Comparison of ENCODE assay signal across 8 cellular contexts in genomic region chr1:26743426-26744059, GRCh38. TPM values are rescaled to one million over a fixed set of nuclear protein-coding genes. Genes with fewer than 3 reads are reported as not detected.
A peak's percentile ranks its signal among the peaks of the same experiment; 100 is the strongest.
DNase-seq lines count a peak whose midpoint lies in the region; ATAC-seq, FAIRE-seq and TF ChIP-seq lines count a peak whose summit lies in the region.

No MANE protein-coding gene starts in this region.

- no peak overlapping the region for H4K8ac ChIP-seq in H9 (replicated peaks; ENCODE audit: insufficient read length, low read depth, low read length)

- DNase-seq in CD14-positive monocyte (ENCODE audit: low spot score), result no peak
- no peak for DNase-seq in H9
- DNase-seq in ascending aorta (ENCODE audit: low spot score in 2 of 2), result no peak
- no peak for DNase-seq in natural killer cell
- DNase-seq in activated CD4-positive, CD25-positive, alpha-beta regulatory T cell treated with anti-CD3 and anti-CD28 coated beads, Interleukin-2, amount 50 U/mL, for 72 hours, result no peak
- DNase-seq in RCC 7860 (ENCODE audit: low spot score), result no peak
- no peak for DNase-seq in mucosa of descending colon

- FAIRE-seq in RCC 7860 (lab: Jason Lieb, UNC), result no peak

- no peak overlapping the region for H2BK20ac ChIP-seq in H9 (ENCODE audit: low read depth, low read length, poor library complexity, severe bottlenecking)

- no peak overlapping the region for H3K4me2 ChIP-seq in H9 (ENCODE audit: insufficient read depth, insufficient read length, low read length)

- no peak overlapping the region for H4K5ac ChIP-seq in H9 (ENCODE audit: insufficient read length, low read depth, low read length)

- H3K4me3 ChIP-seq in ascending aorta (no peak overlapping the region), mucosa of descending colon (no peak overlapping the region)

- peaks cover 6% of the 10 kb centered on the region for H3K79me1 ChIP-seq in H9 (ENCODE audit: insufficient read depth, low read depth, low read length, poor library complexity, severe bottlenecking)

- H3K4me1 ChIP-seq in H9 (ENCODE audit: insufficient read depth, low read length) (peaks cover 4% of the 10 kb centered on the region), ascending aorta (peaks cover 11 to 34% of the 10 kb centered on the region in 2 donors), mucosa of descending colon (ENCODE audit: low read depth) (peaks cover 34% of the 10 kb centered on the region)

- H3K36me3 Mint-ChIP-seq in CD14-positive monocyte (peaks cover 58 to 84% of the 10 kb centered on the region in 2 donors), H9 (ENCODE audit: insufficient read depth in 1 of 3, low read depth in 3 of 3) (peaks cover 20 to 88% (median 78%) of the 10 kb centered on the region in 3 experiments; a peak in 6 of 7 replicates), natural killer cell (no peaks in the 10 kb centered on the region)

- no peak overlapping the region for H2BK5ac ChIP-seq in H9 (ENCODE audit: insufficient read length, low read length)

- H3K36me3 ChIP-seq in ascending aorta (peaks cover 17 to 20% of the 10 kb centered on the region in 2 donors), mucosa of descending colon (ENCODE audit: low read depth) (peaks cover 5% of the 10 kb centered on the region)

- no peak overlapping the region for H2BK12ac ChIP-seq in H9 (ENCODE audit: insufficient read length, low read depth, low read length)

- H3K14ac ChIP-seq in H9 (ENCODE audit: insufficient read depth, low read length), result no peak overlapping the region

- H3K27ac Mint-ChIP-seq in CD14-positive monocyte, result peak overlapping the region; percentile 84 to 95 (median 92)
- H3K27ac Mint-ChIP-seq in H9, result peak overlapping the region; percentile 35 to 67 (median 50); a peak in 5 of 7 replicates
- H3K27ac Mint-ChIP-seq in natural killer cell, result peak overlapping the region; percentile 92 to 93

- H3K27me3 ChIP-seq in H9 (ENCODE audit: insufficient read depth, low read length), result no peaks in the 10 kb centered on the region
- no peaks in the 10 kb centered on the region for H3K27me3 ChIP-seq in ascending aorta

- H3K9ac ChIP-seq in H9 (ENCODE audit: extremely low read depth, insufficient read length, low read length), result no peak overlapping the region

- H2AFZ ChIP-seq in H9 (ENCODE audit: low read length), result no peak overlapping the region

- no CpG with 5 or more reads among the region's 8 CpGs for WGBS in H9 (ENCODE audit: extremely low coverage, insufficient read length, low lambda C conversion rate)

- no peaks in the 10 kb centered on the region for H3K9me3 ChIP-seq in H9 (ENCODE audit: control insufficient read depth, low read depth, low read length)
- no peaks in the 10 kb centered on the region for H3K9me3 ChIP-seq in ascending aorta
- H3K9me3 ChIP-seq in mucosa of descending colon, result no peaks in the 10 kb centered on the region

- H3K4me3 Mint-ChIP-seq in CD14-positive monocyte (peak overlapping the region; percentile 47 to 80), H9 (no peak overlapping the region), natural killer cell (peak overlapping the region; percentile 70)

- no peaks in the 10 kb centered on the region; the same call in 1 of the 2 replicates for H3K79me2 ChIP-seq in H9 (ENCODE audit: insufficient read depth, low read length)

- H3K23ac ChIP-seq in H9 (ENCODE audit: insufficient read length, low read depth, low read length), result no peak overlapping the region

- H3K27me3 Mint-ChIP-seq in CD14-positive monocyte (ENCODE audit: low read depth in 3 of 3) (no peaks in the 10 kb centered on the region), H9 (ENCODE audit: low read depth) (no peaks in the 10 kb centered on the region), natural killer cell (ENCODE audit: low read depth in 2 of 2) (no peaks in the 10 kb centered on the region)

- H3K18ac ChIP-seq in H9 (ENCODE audit: insufficient read length, low read depth, low read length), result no peak overlapping the region

- H2BK120ac ChIP-seq in H9 (ENCODE audit: low read depth, low read length, poor library complexity, severe bottlenecking), result no peak overlapping the region

- no peaks in the 10 kb centered on the region for H3K23me2 ChIP-seq in H9 (ENCODE audit: insufficient read length, low read depth, low read length, poor library complexity, severe bottlenecking)

- no peak overlapping the region for H2BK15ac ChIP-seq in H9 (ENCODE audit: low read depth, low read length)

- peaks cover 0 to 5% (median 0%) of the 10 kb centered on the region in 7 donors for H3K9me3 Mint-ChIP-seq in CD14-positive monocyte
- no peaks in the 10 kb centered on the region for H3K9me3 Mint-ChIP-seq in H9
- H3K9me3 Mint-ChIP-seq in natural killer cell, result no peaks in the 10 kb centered on the region

- peaks cover 58% of the 10 kb centered on the region for H3K4me1 Mint-ChIP-seq in CD14-positive monocyte
- H3K4me1 Mint-ChIP-seq in H9, result peaks cover 5 to 23% of the 10 kb centered on the region in 2 experiments
- peaks cover 67 to 69% of the 10 kb centered on the region in 2 donors for H3K4me1 Mint-ChIP-seq in natural killer cell

- H3K4ac ChIP-seq in H9 (ENCODE audit: low read depth, low read length), result no peak overlapping the region

- intact Hi-C loops in CD14-positive monocyte (cut with micrococcal nuclease) (loop anchor here in 1 of 2 donors (5.0 kb wide), 2 partner anchors 44 to 46 kb away; partner anchors contain the start of genes ARID1A and PIGV), ascending aorta (cut with DNase I) (loop anchor here (2.0 to 5.0 kb wide), 2 partner anchors 44 to 49 kb away; partner anchors contain the start of gene PIGV), natural killer cell (cut with micrococcal nuclease) (loop anchor here (1.0 to 2.0 kb wide), 4 partner anchors 15 to 90 kb away; partner anchors contain the start of gene PIGV), mucosa of descending colon (cut with DNase I, micrococcal nuclease) (no loop called here)

- no peak overlapping the region for H3T11ph ChIP-seq in H9 (ENCODE audit: low read length)

- H4K91ac ChIP-seq in H9 (ENCODE audit: insufficient read length, low read depth, low read length), result no peak overlapping the region

- H3K27ac ChIP-seq in H9 (ENCODE audit: insufficient read length, low read depth, low read length) (no peak overlapping the region), ascending aorta (peak overlapping the region; percentile 57 to 84)

- H2AK5ac ChIP-seq in H9 (ENCODE audit: insufficient read length, low read length), result no peak overlapping the region

- ATAC-seq in natural killer cell (no peak), HG03139 (IDR thresholded peaks at IDR 0.05; ENCODE audit: unreplicated experiment) (no peak), mucosa of descending colon (no peak)

- TF ChIP-seq CTCF in CD14-positive monocyte (IDR thresholded peaks at IDR 0.05), result no peak
- TF ChIP-seq CTCF in H9 (conservative IDR thresholded peaks at IDR 0.05), result no peak
- no peak for TF ChIP-seq CTCF in ascending aorta (IDR thresholded peaks at IDR 0.05)
- no peak for TF ChIP-seq CTCF in natural killer cell (IDR thresholded peaks at IDR 0.05)
- TF ChIP-seq CTCF in mucosa of descending colon (IDR thresholded peaks at IDR 0.05), result no peak

- no peak overlapping the region for H3K56ac ChIP-seq in H9 (ENCODE audit: insufficient read length, low read depth, low read length)

- H4K20me1 ChIP-seq in H9 (ENCODE audit: control insufficient read depth, insufficient read depth, insufficient read length), result no peaks in the 10 kb centered on the region

RNA-seq across cellular contexts. Expression of gene PIGV, which starts 44.2 kb away (rescaled TPM):
- polyA plus RNA-seq in CD14-positive monocyte, result 1 to 10 TPM; 8.3 to 9.5 TPM
- total RNA-seq in H9 (2021) (7.0 and 7.5 TPM in 2 replicates), ascending aorta (8.8 TPM), natural killer cell (10 to 100 TPM; 23.1 to 35.2 (median 30.3) TPM), mucosa of descending colon (10 to 100 TPM; 16.5 to 22.3 (median 17.5) TPM)

RNA-seq across cellular contexts. Expression of gene ARID1A, which starts 47.7 kb away (rescaled TPM):
- polyA plus RNA-seq in CD14-positive monocyte, result 1 to 10 TPM; 6.6 to 9.5 TPM
- total RNA-seq in H9 (2021) (133 and 147 TPM in 2 replicates), ascending aorta (104 TPM), natural killer cell (100 to 1,000 TPM; 199 to 214 (median 202) TPM), mucosa of descending colon (10 to 100 TPM; 59.9 to 81.2 (median 65.4) TPM)

Comparison
In these comparisons a context has a peak if more than half of its experiments do, and no peak if none do; other contexts are left out.
1. H3K4me3 Mint-ChIP-seq: peak in CD14-positive monocyte (2 of 2) and natural killer cell (single experiment); none in H9 (0 of 2).
2. intact Hi-C loops: an anchor here in ascending aorta (2.0 to 5.0 kb wide) and natural killer cell (1.0 to 2.0 kb wide); none called in mucosa of descending colon.
3. Peak in every context shown above with its lines, with median percentiles within 50 percentile points of each other: H3K27ac Mint-ChIP-seq.